Comparison of ENCODE assay signal across 24 cellular contexts in the genomic region with DNA sequence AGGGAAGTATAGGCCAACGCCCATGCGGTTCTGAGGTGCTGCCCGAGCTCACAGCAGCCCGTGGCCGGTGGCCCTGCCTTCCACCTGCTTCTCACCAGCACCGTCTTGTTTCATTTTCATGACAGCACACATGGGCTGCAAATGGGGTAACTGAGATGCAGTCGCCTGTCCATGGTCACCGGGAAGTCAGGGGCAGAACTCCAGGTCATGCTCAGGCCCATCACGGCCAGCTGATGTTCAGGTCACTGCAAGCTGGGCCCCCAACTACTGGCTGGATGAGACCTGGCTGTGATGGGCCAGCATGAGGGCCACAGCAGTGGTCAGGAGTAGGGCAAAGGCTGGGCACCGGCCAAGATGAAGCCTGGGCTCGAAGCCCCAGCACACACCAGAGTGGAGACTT. TPM values are rescaled to one million over a fixed set of nuclear protein-coding genes. Genes with fewer than 3 reads are reported as not detected.
"Had no signal": no experiment of that assay in that cellular context is flagged by ENCODE, and none has a peak within 500 bp of the region (broad histone marks: within the 10 kb centered on the region; RNA-seq: fewer than 3 reads in every experiment).

No MANE protein-coding gene starts in this region.

RNA-seq across cellular contexts. Expression of gene POTEH, which starts 51.9 kb away (rescaled TPM):
- total RNA-seq: heart right ventricle; hepatocyte; left cardiac atrium; left lung; liver; lung; mononuclear cell; myocyte; naive thymus-derived CD4-positive, alpha-beta T cell; natural killer cell treated with Interleukin-12 subunit alpha and Interleukin-12 subunit beta and Interleukin-15 and Interleukin-18, amount 100 ng/mL, for 72 hours; omental fat pad; ovary; progenitor cell of endocrine pancreas; pulmonary artery endothelial cell; renal cortical epithelial cell; right atrium auricular region; sciatic nerve; subcutaneous adipose tissue; suprapubic skin; thoracic aorta; urinary bladder; vagina had no signal
- polyA plus RNA-seq: heart right ventricle; hepatocyte; liver; lung; naive thymus-derived CD4-positive, alpha-beta T cell; neural cell; ovary; small intestine; urinary bladder had no signal
